32 cellular contexts compared by ENCODE assay signal in the genomic region with DNA sequence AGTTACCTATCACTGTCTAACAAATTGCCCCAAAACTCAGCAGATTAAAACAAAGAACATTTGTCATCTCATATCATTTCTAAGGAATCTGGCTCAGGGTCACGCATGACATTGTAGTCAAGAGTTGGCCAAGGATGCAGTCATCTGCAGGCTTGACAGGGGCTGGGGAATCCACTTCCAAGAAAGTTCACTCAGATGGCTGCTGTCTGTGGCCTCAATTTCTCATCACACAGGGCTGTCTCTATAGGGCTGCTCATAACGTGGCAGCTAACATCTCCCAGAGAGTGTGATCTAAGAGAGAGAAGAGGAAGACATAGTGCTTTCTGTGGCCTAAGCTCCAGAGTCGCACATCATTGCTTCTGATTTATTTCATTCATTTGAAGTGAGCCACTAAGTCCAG. TPM values are rescaled to one million over a fixed set of nuclear protein-coding genes. Genes with fewer than 3 reads are reported as not detected.
"Had no signal": no experiment of that assay in that cellular context is flagged by ENCODE, and none has a peak within 500 bp of the region (broad histone marks: within the 10 kb centered on the region; RNA-seq: fewer than 3 reads in every experiment).

No MANE protein-coding gene starts in this region.

- H3K4me3 Mint-ChIP-seq: activated CD4-positive, alpha-beta memory T cell treated with anti-CD3 and anti-CD28 coated beads, Interleukin-2, amount 10 ng/mL, durations not matched to agents 7 days and 5 days; activated T-cell treated with anti-CD3 and anti-CD28 coated beads, Interleukin-2, amount 50 U/mL, for 4 hours; mesothelial cell of epicardium; naive B cell had no signal

- H3K27ac Mint-ChIP-seq: activated CD4-positive, alpha-beta memory T cell treated with anti-CD3 and anti-CD28 coated beads, Interleukin-2, amount 10 ng/mL, durations not matched to agents 7 days and 5 days; mesothelial cell of epicardium; naive B cell had no signal

- DNase-seq: activated CD4-positive, alpha-beta memory T cell treated with anti-CD3 and anti-CD28 coated beads, Interleukin-2, amount 10 ng/mL, durations not matched to agents 7 days and 5 days; activated CD4-positive, alpha-beta T cell treated with anti-CD3 and anti-CD28 coated beads for 48 hours; activated gamma-delta T cell; activated naive CD4-positive, alpha-beta T cell treated with anti-CD3 and anti-CD28 coated beads, Interleukin-2, amount 50 U/mL, for 16 hours; activated T-cell treated with anti-CD3 and anti-CD28 coated beads, Interleukin-2, amount 50 U/mL, for 4 hours; amniotic stem cell; central memory CD4-positive, alpha-beta T cell; dermis blood vessel endothelial cell; effector CD4-positive, alpha-beta T cell; esophagus squamous epithelium; gastrocnemius medialis; islet precursor cell; left colon; naive B cell; nucleus accumbens; pancreas; psoas muscle; stimulated activated CD4-positive, alpha-beta T cell treated with anti-CD3 and anti-CD28 coated beads, Interleukin-15, amount 100 ng/mL, for 24 hours; stimulated activated CD4-positive, alpha-beta T cell treated with anti-CD3 and anti-CD28 coated beads, Interleukin-2, amount 100 ng/mL, for 24 hours; stimulated activated naive CD4-positive, alpha-beta T cell; T-helper 9 cell; tibial artery; upper lobe of right lung had no signal

- H3K27me3 Mint-ChIP-seq: naive B cell had no signal

- H3K4me1 ChIP-seq: breast epithelium, esophagus squamous epithelium, gastrocnemius medialis, pancreas, psoas muscle, right atrium auricular region, suprapubic skin, upper lobe of right lung had no signal

- H3K36me3 Mint-ChIP-seq: mesothelial cell of epicardium, naive B cell had no signal

- H3K27ac ChIP-seq: breast epithelium, esophagus squamous epithelium, gastrocnemius medialis, hepatocyte, pancreas, psoas muscle, right atrium auricular region, suprapubic skin, tibial artery, upper lobe of right lung, VCaP had no signal

- H3K9me3 ChIP-seq: breast epithelium, esophagus squamous epithelium, gastrocnemius medialis, pancreas, psoas muscle, right atrium auricular region, suprapubic skin, tibial artery, upper lobe of right lung had no signal

- ATAC-seq: gastrocnemius medialis, left colon, pancreas, psoas muscle, upper lobe of right lung had no signal

- H3K9me3 Mint-ChIP-seq: activated CD4-positive, alpha-beta memory T cell treated with anti-CD3 and anti-CD28 coated beads, Interleukin-2, amount 10 ng/mL, durations not matched to agents 7 days and 5 days; activated T-cell treated with anti-CD3 and anti-CD28 coated beads, Interleukin-2, amount 50 U/mL, for 4 hours; naive B cell had no signal

- H3K27me3 ChIP-seq: breast epithelium, esophagus squamous epithelium, gastrocnemius medialis, hepatocyte, pancreas, right atrium auricular region, suprapubic skin, tibial artery, upper lobe of right lung had no signal

- H3K4me1 Mint-ChIP-seq: naive B cell had no signal

- H3K36me3 ChIP-seq: breast epithelium, esophagus squamous epithelium, gastrocnemius medialis, pancreas, right atrium auricular region, suprapubic skin, tibial artery, upper lobe of right lung had no signal

- H3K4me3 ChIP-seq: breast epithelium, esophagus squamous epithelium, gastrocnemius medialis, hepatocyte, pancreas, psoas muscle, right atrium auricular region, smooth muscle cell, suprapubic skin, tibial artery, upper lobe of right lung had no signal

RNA-seq across cellular contexts. Expression of a gene that starts 17.0 kb away (rescaled TPM):
- total RNA-seq: breast epithelium, dermis blood vessel endothelial cell, gastrocnemius medialis, hepatocyte, left colon, lower leg skin, mesothelial cell of epicardium, pancreas, psoas muscle, right atrium auricular region, smooth muscle cell, suprapubic skin, upper lobe of right lung had no signal
- polyA plus RNA-seq: hepatocyte, neural cell, pancreas, psoas muscle, smooth muscle cell had no signal

RNA-seq across cellular contexts. Expression of a gene that starts 44.7 kb away (rescaled TPM):
- total RNA-seq: breast epithelium, dermis blood vessel endothelial cell, gastrocnemius medialis, hepatocyte, left colon, lower leg skin, mesothelial cell of epicardium, pancreas, psoas muscle, right atrium auricular region, smooth muscle cell, suprapubic skin, upper lobe of right lung had no signal
- polyA plus RNA-seq: hepatocyte, neural cell, pancreas, psoas muscle, smooth muscle cell had no signal
